In the genomic region with DNA sequence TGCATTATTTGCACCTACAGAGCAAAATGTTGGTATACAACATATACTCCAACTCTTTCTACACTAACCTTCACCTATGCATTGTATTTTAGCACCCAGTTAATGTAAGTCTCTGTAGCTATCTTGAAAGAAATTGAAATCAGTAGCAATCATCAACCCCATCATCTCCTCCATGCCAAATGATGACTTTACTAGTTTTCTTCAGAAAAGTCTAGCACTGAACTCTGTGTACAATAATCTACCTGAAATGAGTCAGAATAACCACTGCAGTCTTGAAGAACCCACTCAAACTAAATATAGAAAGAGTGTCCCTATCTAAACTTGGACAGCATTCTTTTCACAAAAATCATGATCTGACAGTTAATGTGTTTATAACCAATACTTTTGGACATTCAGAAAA, we compare ENCODE assay signal across 1 cellular context.
A peak's percentile ranks its signal among the peaks of the same experiment; 100 is the strongest.
TF ChIP-seq lines count a peak whose summit lies in the region.

No MANE protein-coding gene starts in this region.

TF ChIP-seq in K562, 482 proteins besides CTCF, POLR2A, EP300 and RAD21:
- TF ChIP-seq MEF2A (IDR thresholded peaks at IDR 0.05; ENCODE audit: control insufficient read depth, low read depth, low read length) (0 out of 2 replicates have a peak, but pooled peaks have one; percentile 10), MYC (IDR thresholded peaks at IDR 0.05; ENCODE audit: low read depth, low read length) (no peak), MYC (CRISPR knock-in tag; IDR thresholded peaks at IDR 0.05; ENCODE audit: borderline replicate concordance, low read depth) (no peak)
